ENCODE assay signal across 11 cellular contexts in genomic region chr18:76980663-76981387, GRCh38.
A peak's percentile ranks its signal among the peaks of the same experiment; 100 is the strongest.
DNase-seq lines count a peak whose midpoint lies in the region; ATAC-seq and TF ChIP-seq lines count a peak whose summit lies in the region.
"Had no signal": no experiment of that assay in that cellular context is flagged by ENCODE, and none has a peak within 500 bp of the region (broad histone marks: within the 10 kb centered on the region; RNA-seq: fewer than 3 reads in every experiment).

No MANE protein-coding gene starts in this region.

- ATAC-seq in HG02981 (IDR thresholded peaks at IDR 0.05; ENCODE audit: unreplicated experiment): peak; percentile 26
- no peak for ATAC-seq in SK-N-SH treated with all-trans-retinoic acid at 6 μM for 48 hours
- no peak for ATAC-seq in effector memory CD8-positive, alpha-beta T cell (replicated peaks)

- no peak for TF ChIP-seq CTCF in WERI-Rb-1 (IDR thresholded peaks at IDR 0.05; ENCODE audit: low read depth, low read length)

- H3K27me3 Mint-ChIP-seq in effector memory CD8-positive, alpha-beta T cell: no peaks in the 10 kb centered on the region

- H3K36me3 Mint-ChIP-seq in effector memory CD8-positive, alpha-beta T cell (ENCODE audit: insufficient read depth): peaks cover 9% of the 10 kb centered on the region

- H3K36me3 ChIP-seq in WERI-Rb-1: no peaks in the 10 kb centered on the region

- H3K4me3 Mint-ChIP-seq in effector memory CD8-positive, alpha-beta T cell: no peak overlapping the region

- H3K9me3 Mint-ChIP-seq in effector memory CD8-positive, alpha-beta T cell: no peaks in the 10 kb centered on the region

- H3K4me3 ChIP-seq in WERI-Rb-1 (ENCODE audit: low read depth, low read length): peak overlapping the region; percentile 40

- no peaks in the 10 kb centered on the region for H3K9me3 ChIP-seq in WERI-Rb-1 (ENCODE audit: severe bottlenecking)

- H3K27ac Mint-ChIP-seq in effector memory CD8-positive, alpha-beta T cell: no peak overlapping the region

- H3K27ac ChIP-seq in WERI-Rb-1: no peak overlapping the region
- H3K27ac ChIP-seq: 22Rv1 had no signal

- peaks cover 5% of the 10 kb centered on the region in 2 donors for H3K4me1 Mint-ChIP-seq in effector memory CD8-positive, alpha-beta T cell (ENCODE audit: low read depth in 2 of 2)

- H3K27me3 ChIP-seq in WERI-Rb-1 (ENCODE audit: insufficient read depth, low read depth, severe bottlenecking): no peaks in the 10 kb centered on the region

- DNase-seq in NCI-H2107 treated with DMSO at 0.1 percent for 48 hours (lab: John Stamatoyannopoulos, UW; ENCODE audit: unreplicated experiment): peak; percentile 76
- no peak for DNase-seq in NCI-H2107 (lab: John Stamatoyannopoulos, UW)
- no peak for DNase-seq in WERI-Rb-1
- DNase-seq in ureter (ENCODE audit: low spot score): peak; percentile 29
- DNase-seq in activated CD4-positive, alpha-beta T cell treated with anti-CD3 and anti-CD28 coated beads, Interleukin-2, amount 50 U/mL, for 48 hours: no peak
- DNase-seq in effector memory CD8-positive, alpha-beta T cell: no peak
- DNase-seq: activated naive CD4-positive, alpha-beta T cell treated with Interleukin-2 at 50 U/mL for 16 hours; NCI-H2171 had no signal

TF ChIP-seq in SK-N-SH treated with all-trans-retinoic acid at 6 μM for 48 hours, 23 proteins besides CTCF, POLR2A, EP300 and RAD21:
- TF ChIP-seq TSHZ2 (CRISPR knock-in tag; IDR thresholded peaks at IDR 0.05) (no peak), ISL1 (CRISPR knock-in tag; IDR thresholded peaks at IDR 0.05) (no peak), ZNF70 (CRISPR knock-in tag; IDR thresholded peaks at IDR 0.05) (no peak), ZNF8 (CRISPR knock-in tag; IDR thresholded peaks at IDR 0.05) (no peak), ZFP30 (CRISPR knock-in tag; IDR thresholded peaks at IDR 0.05) (no peak), GLIS3 (CRISPR knock-in tag; IDR thresholded peaks at IDR 0.05) (no peak), PATZ1 (CRISPR knock-in tag; IDR thresholded peaks at IDR 0.05; ENCODE audit: borderline replicate concordance) (no peak), POU6F1 (CRISPR knock-in tag; IDR thresholded peaks at IDR 0.05; ENCODE audit: borderline replicate concordance, low read depth) (no peak), ZNF565 (CRISPR knock-in tag; conservative IDR thresholded peaks at IDR 0.05; ENCODE audit: low read depth) (no peak), ZFP3 (CRISPR knock-in tag; IDR thresholded peaks at IDR 0.05) (no peak), CSDC2 (CRISPR knock-in tag; IDR thresholded peaks at IDR 0.05) (no peak), CSRNP3 (CRISPR knock-in tag; IDR thresholded peaks at IDR 0.05) (no peak), CREB5 (CRISPR knock-in tag; IDR thresholded peaks at IDR 0.05; ENCODE audit: low read depth) (no peak), RARB (CRISPR knock-in tag; IDR thresholded peaks at IDR 0.05) (no peak), TCF4 (CRISPR knock-in tag; IDR thresholded peaks at IDR 0.05; ENCODE audit: borderline replicate concordance) (no peak), ESRRG (CRISPR knock-in tag; IDR thresholded peaks at IDR 0.05) (no peak), TOX (CRISPR knock-in tag; IDR thresholded peaks at IDR 0.05; ENCODE audit: borderline replicate concordance) (no peak), SNAI2 (CRISPR knock-in tag; IDR thresholded peaks at IDR 0.05) (no peak), ARNTL (CRISPR knock-in tag; IDR thresholded peaks at IDR 0.05; ENCODE audit: borderline replicate concordance, low read depth) (no peak), BACH2 (CRISPR knock-in tag; IDR thresholded peaks at IDR 0.05; ENCODE audit: borderline replicate concordance) (no peak)

Comparison
In these comparisons a context has a peak if more than half of its experiments do, and no peak if none do; other contexts are left out.
1. DNase-seq: peak in NCI-H2107 treated with DMSO at 0.1 percent for 48 hours (single experiment) and ureter (single experiment); none in NCI-H2107 (single experiment), WERI-Rb-1 (single experiment), activated CD4-positive, alpha-beta T cell treated with anti-CD3 and anti-CD28 coated beads, Interleukin-2, amount 50 U/mL, for 48 hours (0 of 2) and effector memory CD8-positive, alpha-beta T cell (0 of 3).